Comparison of ENCODE assay signal across 11 cellular contexts in genomic region chr4:117327491-117327890, GRCh38.
"Had no signal": no experiment of that assay in that cellular context is flagged by ENCODE, and none has a peak within 500 bp of the region (broad histone marks: within the 10 kb centered on the region; RNA-seq: fewer than 3 reads in every experiment).

No MANE protein-coding gene starts in this region.

- H3K4me1 ChIP-seq: ascending aorta, parathyroid adenoma, tibial artery had no signal

- H3K9ac ChIP-seq: parathyroid adenoma had no signal

- H3K36me3 ChIP-seq: ascending aorta, tibial artery had no signal

- ATAC-seq: left ventricle myocardium superior, WTC11 had no signal

- H3K9me3 ChIP-seq: ascending aorta, tibial artery had no signal

- H3K79me2 ChIP-seq: parathyroid adenoma had no signal

- H3K27me3 ChIP-seq: ascending aorta, tibial artery had no signal

- H3K27ac ChIP-seq: ascending aorta, parathyroid adenoma, tibial artery had no signal

- H2AFZ ChIP-seq: parathyroid adenoma had no signal

- H3K4me3 ChIP-seq: ascending aorta, tibial artery had no signal

- DNase-seq: activated CD4-positive, alpha-beta T cell treated with anti-CD3 and anti-CD28 coated beads for 48 hours; activated naive CD4-positive, alpha-beta T cell; caudate nucleus; cortex of kidney; effector CD8-positive, alpha-beta T cell; left ventricle myocardium superior; small intestine; tibial artery had no signal
